ENCODE assay signal across 9 cellular contexts in the genomic region with DNA sequence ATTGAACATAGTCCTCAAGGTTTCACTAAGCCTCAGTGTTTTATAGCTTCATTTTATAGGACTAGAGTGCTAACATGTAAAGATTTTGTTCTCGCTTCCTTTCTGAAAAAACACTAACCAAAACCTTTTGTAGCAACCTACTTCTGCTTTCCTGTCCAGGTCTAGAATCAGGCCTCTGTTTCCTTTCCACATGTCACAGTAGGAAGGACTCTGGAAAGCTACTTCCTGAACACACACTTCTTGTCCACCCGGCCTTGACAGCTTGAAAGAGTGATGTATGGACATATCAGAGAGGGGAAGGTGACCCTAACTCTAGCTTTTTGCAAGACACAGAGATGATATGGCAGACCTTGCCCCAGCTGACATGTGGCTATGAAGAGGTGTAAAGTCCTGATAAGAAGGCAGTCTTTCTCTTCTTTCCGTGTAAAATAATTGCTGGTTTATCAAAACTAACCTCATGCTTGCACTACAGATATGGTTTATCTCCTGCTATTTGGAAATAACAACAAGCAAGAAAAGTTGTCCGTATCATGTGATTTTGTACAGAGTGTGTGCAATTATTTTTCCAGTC.
DNase-seq lines count a peak whose midpoint lies in the region; ATAC-seq, FAIRE-seq and TF ChIP-seq lines count a peak whose summit lies in the region.
"Had no signal": no experiment of that assay in that cellular context is flagged by ENCODE, and none has a peak within 500 bp of the region (broad histone marks: within the 10 kb centered on the region; RNA-seq: fewer than 3 reads in every experiment).

No MANE protein-coding gene starts in this region.

- H3K4me3 Mint-ChIP-seq in activated naive CD8-positive, alpha-beta T cell treated with anti-CD3 and anti-CD28 coated beads, Interleukin-2, amount 50 U/mL, for 24 hours = no peak overlapping the region
- H3K4me3 Mint-ChIP-seq in CD14-positive monocyte = no peak overlapping the region

- H3K9me2 ChIP-seq in SK-N-SH = no peaks in the 10 kb centered on the region

- FAIRE-seq in endothelial cell of umbilical vein (lab: Jason Lieb, UNC) = peak; percentile 85

- 62% methylated on average over 4 of the region's 4 CpGs for WGBS in SK-N-SH (ENCODE audit: low lambda C conversion rate)

- intact Hi-C loops in endothelial cell of umbilical vein (cut with micrococcal nuclease) (loop anchor here (2.0 kb wide), 1 partner anchor 16 kb away; no protein-coding TSS in a partner anchor), CD14-positive monocyte (cut with micrococcal nuclease) (no loop called here)

- no peak overlapping the region for H2AFZ ChIP-seq in endothelial cell of umbilical vein (ENCODE audit: low read depth, low read length)
- H2AFZ ChIP-seq in SK-N-SH (ENCODE audit: low read depth) = no peak overlapping the region
- H2AFZ ChIP-seq: PC-9 had no signal

- no peak for TF ChIP-seq CTCF in GM06990 (IDR thresholded peaks at IDR 0.05; ENCODE audit: insufficient read depth, low read length, poor library complexity, severe bottlenecking)
- TF ChIP-seq CTCF in endothelial cell of umbilical vein (IDR thresholded peaks at IDR 0.05; ENCODE audit: extremely low read depth in 1 of 2, insufficient read depth in 1 of 2, low read depth in 1 of 2, low read length in 2 of 2) = no peak
- no peak for TF ChIP-seq CTCF in SK-N-SH (IDR thresholded peaks at IDR 0.05)
- no peak for TF ChIP-seq CTCF in CD14-positive monocyte (IDR thresholded peaks at IDR 0.05)

- CTCF ChIA-PET in endothelial cell of umbilical vein (lab: Charles Lee) = interaction anchor here (0.7 to 7.4 kb wide), 12 partner anchors 9 to 464 kb away, joined by 3 to 46 read pairs (median 4); a partner anchor contains a TSS
- CTCF ChIA-PET in SK-N-SH (lab: Yijun Ruan, JAX) = interaction anchor here (0.6 to 8.1 kb wide), 9 partner anchors 8 to 460 kb away, joined by 3 to 77 read pairs (median 3); no protein-coding TSS in a partner anchor

- peak overlapping the region; percentile 50 for H3K4me2 ChIP-seq in endothelial cell of umbilical vein (ENCODE audit: insufficient read depth, low read length)
- H3K4me2 ChIP-seq in SK-N-SH = no peak overlapping the region
- H3K4me2 ChIP-seq: PC-9 had no signal

- H3K4me1 ChIP-seq in endothelial cell of umbilical vein (ENCODE audit: control insufficient read depth, extremely low read depth, insufficient read depth, low read length) = peaks cover 78% of the 10 kb centered on the region
- peaks cover 0 to 5% of the 10 kb centered on the region in 2 experiments; a peak in 2 of 4 replicates for H3K4me1 ChIP-seq in SK-N-SH (ENCODE audit: control insufficient read depth in 1 of 2, insufficient read depth in 2 of 2, low read depth in 1 of 2, low read length in 1 of 2)

- H3K9me1 ChIP-seq in endothelial cell of umbilical vein (replicated peaks; ENCODE audit: control insufficient read depth, extremely low read depth, insufficient read depth, low read length) = no peaks in the 10 kb centered on the region

- no peaks in the 10 kb centered on the region for H3K9me3 Mint-ChIP-seq in activated naive CD8-positive, alpha-beta T cell treated with anti-CD3 and anti-CD28 coated beads, Interleukin-2, amount 50 U/mL, for 24 hours
- no peaks in the 10 kb centered on the region for H3K9me3 Mint-ChIP-seq in CD14-positive monocyte

- H3K36me3 ChIP-seq in GM06990 (ENCODE audit: control insufficient read depth, insufficient read depth, low read length) = no peaks in the 10 kb centered on the region
- H3K36me3 ChIP-seq in endothelial cell of umbilical vein (ENCODE audit: control insufficient read depth in 2 of 2, extremely low read depth in 1 of 2, insufficient read depth in 2 of 2, low read length in 2 of 2) = no peaks in the 10 kb centered on the region
- no peaks in the 10 kb centered on the region for H3K36me3 ChIP-seq in SK-N-SH (replicated peaks in 1 of 2; ENCODE audit: control insufficient read depth in 1 of 2, insufficient read depth in 2 of 2, low read length in 1 of 2)

- TF ChIP-seq EP300 in SK-N-SH (IDR thresholded peaks at IDR 0.05; ENCODE audit: borderline replicate concordance in 1 of 2, low read depth in 1 of 2, low read length in 1 of 2) = no peak

- H3K27ac ChIP-seq in endothelial cell of umbilical vein (ENCODE audit: insufficient read depth, low read depth, low read length) (peak overlapping the region; percentile 28), SK-N-SH (ENCODE audit: low read depth in 2 of 2, low read length in 1 of 2) (no peak overlapping the region)
- H3K27ac ChIP-seq: PC-9 had no signal

- H3K27ac Mint-ChIP-seq in activated naive CD8-positive, alpha-beta T cell treated with anti-CD3 and anti-CD28 coated beads, Interleukin-2, amount 50 U/mL, for 24 hours = no peak overlapping the region
- H3K27ac Mint-ChIP-seq in CD14-positive monocyte = peak overlapping the region in 1 of 7 donors; percentile 42

- H3K79me2 ChIP-seq in endothelial cell of umbilical vein (ENCODE audit: control insufficient read depth, insufficient read depth, low read length) = no peaks in the 10 kb centered on the region
- no peaks in the 10 kb centered on the region for H3K79me2 ChIP-seq in SK-N-SH (ENCODE audit: insufficient read depth)

- no peak overlapping the region for H3K4me3 ChIP-seq in GM06990 (replicated peaks; ENCODE audit: low read depth, low read length)
- H3K4me3 ChIP-seq in endothelial cell of umbilical vein (replicated peaks in 1 of 3; ENCODE audit: insufficient read depth in 1 of 3, low read depth in 1 of 3, low read length in 3 of 3) = no peak overlapping the region
- H3K4me3 ChIP-seq in SK-N-SH (ENCODE audit: low read depth in 2 of 2, low read length in 1 of 2) = no peak overlapping the region
- H3K4me3 ChIP-seq: PC-9 had no signal

- DNase-seq in GM06990 (ENCODE audit: extremely low read depth, insufficient read length) (peak; percentile 52), endothelial cell of umbilical vein (ENCODE audit: low read depth, low spot score) (peak; percentile 85), NCI-H1436 (lab: John Stamatoyannopoulos, UW) (no peak), SK-N-SH (no peak), CD14-positive monocyte (ENCODE audit: low spot score) (no peak)
- no peak for DNase-seq in activated naive CD8-positive, alpha-beta T cell treated with anti-CD3 and anti-CD28 coated beads, Interleukin-2, amount 50 U/mL, for 24 hours
- DNase-seq: PC-9 had no signal

- no peak for TF ChIP-seq RAD21 in SK-N-SH (IDR thresholded peaks at IDR 0.05; ENCODE audit: low read length)

- H3K9me3 ChIP-seq in endothelial cell of umbilical vein (replicated peaks; ENCODE audit: control insufficient read depth, insufficient read depth, low read length) = no peaks in the 10 kb centered on the region
- no peaks in the 10 kb centered on the region for H3K9me3 ChIP-seq in SK-N-SH

- H3K27me3 Mint-ChIP-seq in activated naive CD8-positive, alpha-beta T cell treated with anti-CD3 and anti-CD28 coated beads, Interleukin-2, amount 50 U/mL, for 24 hours = peaks cover 14% of the 10 kb centered on the region
- peaks cover 0 to 2% (median 0%) of the 10 kb centered on the region in 3 donors for H3K27me3 Mint-ChIP-seq in CD14-positive monocyte (ENCODE audit: low read depth in 3 of 3)

- no peaks in the 10 kb centered on the region for H3K36me3 Mint-ChIP-seq in activated naive CD8-positive, alpha-beta T cell treated with anti-CD3 and anti-CD28 coated beads, Interleukin-2, amount 50 U/mL, for 24 hours (ENCODE audit: low read depth)
- H3K36me3 Mint-ChIP-seq in CD14-positive monocyte = peaks cover 37 to 49% of the 10 kb centered on the region in 2 donors

- dilution Hi-C loops in endothelial cell of umbilical vein (cut with MboI; ENCODE audit: extremely low pct_ligation_motif_present, low sequenced_read_pairs) = no loop called here

- POLR2A ChIA-PET in endothelial cell of umbilical vein (lab: Charles Lee) = interaction anchor here (0.8 to 1.2 kb wide), 2 partner anchors 443 to 796 kb away, joined by 4 read pairs; no protein-coding TSS in a partner anchor
- POLR2A ChIA-PET in SK-N-SH (lab: Yijun Ruan, JAX) = no interaction called here

- H3F3A ChIP-seq in SK-N-SH (replicated peaks; ENCODE audit: insufficient read depth) = no peaks in the 10 kb centered on the region

- peak; percentile 38 for TF ChIP-seq POLR2A in endothelial cell of umbilical vein (IDR thresholded peaks at IDR 0.05; ENCODE audit: low read depth, low read length)

- H3K4me1 Mint-ChIP-seq in activated naive CD8-positive, alpha-beta T cell treated with anti-CD3 and anti-CD28 coated beads, Interleukin-2, amount 50 U/mL, for 24 hours = no peaks in the 10 kb centered on the region
- H3K4me1 Mint-ChIP-seq in CD14-positive monocyte = peaks cover 14% of the 10 kb centered on the region

- H3K27me3 ChIP-seq in GM06990 (replicated peaks; ENCODE audit: control insufficient read depth, insufficient read depth, low read length) (no peaks in the 10 kb centered on the region), endothelial cell of umbilical vein (ENCODE audit: control insufficient read depth in 2 of 2, insufficient read depth in 2 of 2, low read length in 2 of 2) (no peaks in the 10 kb centered on the region), SK-N-SH (ENCODE audit: insufficient read depth) (peaks cover 4% of the 10 kb centered on the region; the same call in 1 of the 2 replicates)

- H3K9ac ChIP-seq in endothelial cell of umbilical vein (replicated peaks; ENCODE audit: extremely low read depth, insufficient read depth, low read length) (no peak overlapping the region), SK-N-SH (no peak overlapping the region)

- BruUV-seq in endothelial cell of umbilical vein (replicated peaks; lab: Mats Ljungman, UMichigan) = no TSS peak

- no peaks in the 10 kb centered on the region for H4K20me1 ChIP-seq in endothelial cell of umbilical vein (replicated peaks; ENCODE audit: control insufficient read depth, extremely low read depth, insufficient read depth, low read length)
- H4K20me1 ChIP-seq in SK-N-SH (ENCODE audit: insufficient read depth) = no peaks in the 10 kb centered on the region

- peak; percentile 87 for ATAC-seq in GM21423 (IDR thresholded peaks at IDR 0.05; ENCODE audit: unreplicated experiment)
- peak; percentile 80 for ATAC-seq in HG03280 (IDR thresholded peaks at IDR 0.05; ENCODE audit: unreplicated experiment)
- no peak for ATAC-seq in activated naive CD8-positive, alpha-beta T cell treated with anti-CD3 and anti-CD28 coated beads, Interleukin-2, amount 50 U/mL, for 24 hours

TF ChIP-seq in endothelial cell of umbilical vein, 7 proteins besides CTCF, POLR2A, EP300 and RAD21:
- peak; percentile 19 for TF ChIP-seq GATA2 (IDR thresholded peaks at IDR 0.05; ENCODE audit: insufficient read depth, insufficient read length, low read depth, low read length)
- no peak for TF ChIP-seq JUN (IDR thresholded peaks at IDR 0.05; ENCODE audit: borderline replicate concordance, insufficient read depth, insufficient read length, low read depth)
- TF ChIP-seq POLR2AphosphoS5 (IDR thresholded peaks at IDR 0.05; ENCODE audit: insufficient read depth, low read depth, low read length) = peak; percentile 46

TF ChIP-seq in SK-N-SH, 30 proteins besides CTCF, POLR2A, EP300 and RAD21 (continues in another document):
- TF ChIP-seq, protein P1, sequence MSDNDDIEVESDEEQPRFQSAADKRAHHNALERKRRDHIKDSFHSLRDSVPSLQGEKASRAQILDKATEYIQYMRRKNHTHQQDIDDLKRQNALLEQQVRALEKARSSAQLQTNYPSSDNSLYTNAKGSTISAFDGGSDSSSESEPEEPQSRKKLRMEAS (IDR thresholded peaks at IDR 0.05; ENCODE audit: low read depth) = no peak
- TF ChIP-seq RFX5 (IDR thresholded peaks at IDR 0.05; ENCODE audit: low read length) (no peak), SMC3 (IDR thresholded peaks at IDR 0.05; ENCODE audit: low read depth, low read length) (no peak)

Comparison
In these comparisons a context has a peak if more than half of its experiments do, and no peak if none do; other contexts are left out.
1. DNase-seq: peak in GM06990 (single experiment) and endothelial cell of umbilical vein (single experiment); none in NCI-H1436 (single experiment), SK-N-SH (single experiment), activated naive CD8-positive, alpha-beta T cell treated with anti-CD3 and anti-CD28 coated beads, Interleukin-2, amount 50 U/mL, for 24 hours (single experiment) and CD14-positive monocyte (single experiment).